Comparison of ENCODE assay signal across 22 cellular contexts in the genomic region with DNA sequence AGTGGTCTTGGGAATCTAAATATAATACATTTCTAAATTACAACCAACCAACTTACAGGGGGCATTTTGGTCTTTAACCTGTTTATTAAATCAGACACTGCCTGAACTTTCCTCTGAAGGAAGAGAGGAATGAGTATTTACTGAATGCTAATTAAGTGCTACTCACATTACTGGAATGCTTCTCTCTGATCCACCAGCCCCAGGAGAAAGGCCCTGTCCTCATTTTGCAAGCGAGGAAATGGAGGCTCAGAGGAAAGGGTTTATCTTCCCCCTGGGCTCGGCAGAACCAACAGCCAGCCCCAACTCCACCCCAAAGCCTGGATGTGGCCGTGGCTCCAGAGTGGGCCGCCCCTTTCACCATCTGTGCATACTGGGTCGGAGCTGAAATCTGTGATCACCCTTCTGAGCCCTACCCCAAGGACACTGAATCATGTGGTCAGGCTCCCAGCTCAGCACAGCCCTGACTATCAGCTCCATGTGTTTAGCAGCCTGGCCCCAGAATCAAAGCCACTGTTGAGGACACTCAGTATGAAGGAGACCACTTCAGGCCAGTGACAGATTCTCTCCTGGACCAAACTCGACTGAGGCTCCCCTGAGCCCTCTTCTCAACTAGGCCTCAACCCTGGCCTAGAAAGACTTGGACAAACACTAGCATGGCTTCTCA. TPM values are rescaled to one million over a fixed set of nuclear protein-coding genes. Genes with fewer than 3 reads are reported as not detected.
A peak's percentile ranks its signal among the peaks of the same experiment; 100 is the strongest.
DNase-seq lines count a peak whose midpoint lies in the region; ATAC-seq, FAIRE-seq and TF ChIP-seq lines count a peak whose summit lies in the region.
"Had no signal": no experiment of that assay in that cellular context is flagged by ENCODE, and none has a peak within 500 bp of the region (broad histone marks: within the 10 kb centered on the region; RNA-seq: fewer than 3 reads in every experiment).

No MANE protein-coding gene starts in this region.

- H3K27ac ChIP-seq in ACC112 (ENCODE audit: low read depth, low read length) (no peak overlapping the region), adrenal gland (peak overlapping the region in 2 of 5 donors; percentile 26 to 47), mesenchymal stem cell (ENCODE audit: low read length, poor library complexity, severe bottlenecking) (no peak overlapping the region)
- H3K27ac ChIP-seq: foreskin keratinocyte, KMS-11, PC-9, transverse colon had no signal

- no peak overlapping the region for H3K4me3 ChIP-seq in ACC112 (ENCODE audit: low read depth, low read length)
- no peak overlapping the region for H3K4me3 ChIP-seq in adrenal gland
- peak overlapping the region in 1 of 2 experiments; percentile 2 for H3K4me3 ChIP-seq in mesenchymal stem cell (ENCODE audit: insufficient read depth in 1 of 2, low read depth in 1 of 2, low read length in 2 of 2)
- H3K4me3 ChIP-seq: pancreas, PC-9, transverse colon had no signal

- H2BK5ac ChIP-seq in mesenchymal stem cell (ENCODE audit: low read depth, low read length, poor library complexity, severe bottlenecking) = no peak overlapping the region

- no peak overlapping the region for H3K4me3 Mint-ChIP-seq in nephron progenitor cell
- H3K4me3 Mint-ChIP-seq: T-cell had no signal

- TF ChIP-seq POLR2A in GM12892 (IDR thresholded peaks at IDR 0.05; ENCODE audit: low read depth, low read length) = no peak
- TF ChIP-seq POLR2A in adrenal gland (IDR thresholded peaks at IDR 0.05) = peak in 1 of 2 donors; percentile 54

- peak overlapping the region; percentile 68 for H3K9ac ChIP-seq in mesenchymal stem cell (ENCODE audit: low read length)
- H3K9ac ChIP-seq: KMS-11 had no signal

- H3K4me1 ChIP-seq in ACC112 (ENCODE audit: control insufficient read depth, insufficient read depth, low read length, unreplicated experiment) = no peaks in the 10 kb centered on the region
- H3K4me1 ChIP-seq in adrenal gland (replicated peaks in 1 of 2) = peaks cover 0 to 6% of the 10 kb centered on the region in 2 donors
- H3K4me1 ChIP-seq in mesenchymal stem cell (ENCODE audit: control insufficient read depth, insufficient read depth, low read depth, low read length) = peaks cover 3% of the 10 kb centered on the region
- H3K4me1 ChIP-seq: foreskin keratinocyte, pancreas, transverse colon had no signal

- H2BK120ac ChIP-seq in mesenchymal stem cell (ENCODE audit: low read depth, low read length) = no peak overlapping the region

- H3K27ac Mint-ChIP-seq in nephron progenitor cell = no peak overlapping the region
- H3K27ac Mint-ChIP-seq: T-cell had no signal

- H3K79me1 ChIP-seq in mesenchymal stem cell (replicated peaks; ENCODE audit: low read length, poor library complexity, severe bottlenecking) = no peaks in the 10 kb centered on the region

- peaks cover 30% of the 10 kb centered on the region for H3K9me3 Mint-ChIP-seq in nephron progenitor cell

- H3K79me2 ChIP-seq in ACC112 (ENCODE audit: control insufficient read depth, insufficient read depth, low read length, unreplicated experiment) = no peaks in the 10 kb centered on the region

- H3K36me3 ChIP-seq in ACC112 (ENCODE audit: insufficient read depth, low read length) (no peaks in the 10 kb centered on the region), adrenal gland (replicated peaks in 1 of 2) (no peaks in the 10 kb centered on the region), mesenchymal stem cell (ENCODE audit: control insufficient read depth in 1 of 2, insufficient read depth in 2 of 2, low read depth in 1 of 2, low read length in 2 of 2) (no peaks in the 10 kb centered on the region)
- H3K36me3 ChIP-seq: pancreas, transverse colon had no signal

- peak overlapping the region in 1 of 2 experiments; percentile 17 for H3K4ac ChIP-seq in mesenchymal stem cell (ENCODE audit: low read depth in 1 of 2, low read length in 2 of 2)

- no peak overlapping the region for H3K4me2 ChIP-seq in mesenchymal stem cell (ENCODE audit: low read length, poor library complexity, severe bottlenecking)
- H3K4me2 ChIP-seq: KMS-11, PC-9 had no signal

- H3K9me3 ChIP-seq in adrenal gland (replicated peaks in 1 of 3) = no peaks in the 10 kb centered on the region
- peaks cover 12% of the 10 kb centered on the region for H3K9me3 ChIP-seq in mesenchymal stem cell (ENCODE audit: control insufficient read depth, low read length)
- H3K9me3 ChIP-seq: pancreas had no signal

- ATAC-seq in GM21526 (IDR thresholded peaks at IDR 0.05; ENCODE audit: low FRiP score, unreplicated experiment) = no peak
- ATAC-seq: foreskin keratinocyte, T-cell had no signal

- peaks cover 7% of the 10 kb centered on the region for H3K36me3 Mint-ChIP-seq in nephron progenitor cell (ENCODE audit: low read depth)
- H3K36me3 Mint-ChIP-seq: T-cell had no signal

- intact Hi-C loops in adrenal gland (cut with DNase I) = loop anchor here in 1 of 2 donors (5.0 kb wide), 1 partner anchor 263 kb away; no protein-coding TSS in a partner anchor

- H3K4me1 Mint-ChIP-seq in nephron progenitor cell = no peaks in the 10 kb centered on the region

- no peak overlapping the region for H2AK5ac ChIP-seq in mesenchymal stem cell (ENCODE audit: low read length, severe bottlenecking)

- peak overlapping the region in 1 of 2 experiments; percentile 37 for H3K18ac ChIP-seq in mesenchymal stem cell (ENCODE audit: low read depth in 1 of 2, low read length in 2 of 2)

- TF ChIP-seq CTCF in adrenal gland (IDR thresholded peaks at IDR 0.05) (no peak), nephron progenitor cell (IDR thresholded peaks at IDR 0.05) (no peak)

- FAIRE-seq in GM12892 (lab: Jason Lieb, UNC) = peak; percentile 14
- FAIRE-seq: pancreas had no signal

- H2BK12ac ChIP-seq in mesenchymal stem cell (ENCODE audit: low read length in 2 of 2) = peak overlapping the region in 1 of 2 experiments; percentile 2

- WGBS in adrenal gland, 4 donors = 51 to 93% (median 56%) methylated on average over 5 to 6 of the region's 6 CpGs
- WGBS in mesenchymal stem cell = 82% methylated on average over 6 of the region's 6 CpGs

- DNase-seq in GM12892 (ENCODE audit: insufficient read length) = no peak
- DNase-seq in adrenal gland = peak in 6 of 7 donors; percentile 45 to 72 (median 62)
- DNase-seq in mesenchymal stem cell = peak; percentile 10
- no peak for DNase-seq in foreskin melanocyte
- DNase-seq in nephron progenitor cell = no peak
- DNase-seq in stimulated activated CD4-positive, alpha-beta T cell treated with anti-CD3 and anti-CD28 coated beads, Interleukin-4, amount 100 ng/mL, for 1 hour = no peak
- DNase-seq: activated CD4-positive, alpha-beta T cell treated with anti-CD3 and anti-CD28 coated beads for 1 hour; activated effector memory CD4-positive, alpha-beta T cell treated with Interleukin-2 at 50 U/mL for 16 hours; AML-193; DMS79; effector CD4-positive, alpha-beta T cell; NCI-H1417; pancreas; PC-9; stimulated activated CD4-positive, alpha-beta T cell treated with anti-CD3 and anti-CD28 coated beads, Interleukin-15, amount 100 ng/mL, for 24 hours; T-cell; transverse colon had no signal

- H2BK15ac ChIP-seq in mesenchymal stem cell (ENCODE audit: low read depth, poor library complexity, severe bottlenecking) = no peak overlapping the region

- no peak overlapping the region for H3K14ac ChIP-seq in mesenchymal stem cell (ENCODE audit: low read length in 2 of 2)

- H3K27me3 Mint-ChIP-seq in nephron progenitor cell (ENCODE audit: low read depth, poor library complexity) = peaks cover 3% of the 10 kb centered on the region
- H3K27me3 Mint-ChIP-seq: T-cell had no signal

- peak overlapping the region; percentile 22 for H4K8ac ChIP-seq in mesenchymal stem cell (ENCODE audit: low read length)

- no peak overlapping the region for H3K23ac ChIP-seq in mesenchymal stem cell (ENCODE audit: low read length in 2 of 2)

- H2AFZ ChIP-seq in ACC112 (ENCODE audit: low read length, unreplicated experiment) (peak overlapping the region; percentile 38), mesenchymal stem cell (ENCODE audit: low read depth, low read length) (peak overlapping the region; percentile 83)
- H2AFZ ChIP-seq: PC-9 had no signal

- H3K27me3 ChIP-seq in ACC112 (ENCODE audit: insufficient read depth, low read length) (no peaks in the 10 kb centered on the region), adrenal gland (no peaks in the 10 kb centered on the region), mesenchymal stem cell (ENCODE audit: control insufficient read depth in 1 of 2, insufficient read depth in 1 of 2, low read length in 2 of 2) (no peaks in the 10 kb centered on the region)
- H3K27me3 ChIP-seq: foreskin keratinocyte, pancreas, transverse colon had no signal

- H4K91ac ChIP-seq in mesenchymal stem cell (ENCODE audit: low read length) = no peak overlapping the region

RNA-seq across cellular contexts. Expression of a gene that starts 56.7 kb away (rescaled TPM):
- polyA plus RNA-seq in GM12892 (2012; ENCODE audit: missing spikeins) = 0.81 TPM
- total RNA-seq in adrenal gland = 1 to 10 TPM in 1 of 8 donors, under 1 TPM in 6, not detected in 1; 0.18 to 1.0 (median 0.32) TPM
- polyA plus RNA-seq in adrenal gland = under 1 TPM; 0.40 to 0.84 (median 0.72) TPM
- not detected for polyA plus RNA-seq in mesenchymal stem cell (2013, experiment 1 of 2)
- not detected for polyA plus RNA-seq in mesenchymal stem cell (2013, experiment 2 of 2)
- total RNA-seq: foreskin keratinocyte, mesenteric fat pad, PC-9, T-cell had no signal

Comparison
In these comparisons a context has a peak if more than half of its experiments do, and no peak if none do; other contexts are left out.
1. DNase-seq: peak in adrenal gland (6 of 7) and mesenchymal stem cell (single experiment); none in GM12892 (single experiment), foreskin melanocyte (single experiment), nephron progenitor cell (single experiment) and stimulated activated CD4-positive, alpha-beta T cell treated with anti-CD3 and anti-CD28 coated beads, Interleukin-4, amount 100 ng/mL, for 1 hour (single experiment).